Comparison of ENCODE assay signal across 1 cellular context in the genomic region with DNA sequence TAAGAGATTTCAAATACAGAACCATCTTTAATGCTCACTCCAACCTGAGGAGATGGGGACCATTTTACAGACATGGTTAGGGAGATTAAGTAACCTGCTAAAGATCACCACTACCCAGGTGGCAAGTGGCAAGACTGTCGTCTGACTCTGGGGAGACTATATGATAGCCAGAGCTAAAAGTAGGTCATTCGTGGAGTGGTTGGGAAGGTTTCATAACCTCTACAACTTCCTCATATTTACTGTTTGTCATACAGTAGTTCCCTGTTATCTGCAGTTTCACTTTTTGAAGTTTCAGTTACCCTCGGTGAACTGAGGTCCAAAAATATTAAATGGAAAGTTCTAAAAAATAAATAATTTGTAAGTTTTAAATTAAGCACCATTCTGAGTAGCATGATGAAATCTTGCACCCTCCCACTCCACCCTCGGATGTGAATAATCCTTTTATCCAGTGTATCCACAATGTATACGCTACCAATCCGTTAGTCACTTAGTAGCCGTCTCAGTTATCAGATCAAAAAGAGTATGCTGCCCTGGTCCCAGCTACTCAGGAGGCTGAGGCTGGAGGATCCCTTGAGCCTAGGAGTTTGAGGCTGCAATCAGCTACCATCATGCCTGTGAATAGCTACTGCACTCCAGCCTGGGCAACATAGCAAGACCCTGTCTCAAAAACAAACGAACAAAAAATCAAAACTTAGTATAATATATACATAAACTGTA.
TF ChIP-seq lines count a peak whose summit lies in the region.

No MANE protein-coding gene starts in this region.

TF ChIP-seq in HepG2, 621 proteins besides CTCF, POLR2A, EP300 and RAD21:
- TF ChIP-seq MAZ (IDR thresholded peaks at IDR 0.05; ENCODE audit: borderline replicate concordance, low read depth, low read length) (no peak), MAZ (CRISPR knock-in tag; IDR thresholded peaks at IDR 0.05; ENCODE audit: low read depth) (no peak), ZNF331 (CRISPR knock-in tag; IDR thresholded peaks at IDR 0.05) (no peak), NR2F6 (IDR thresholded peaks at IDR 0.05) (no peak), NR2F6 (CRISPR knock-in tag; IDR thresholded peaks at IDR 0.05) (no peak), NFRKB (IDR thresholded peaks at IDR 0.05) (no peak), ZNF510 (CRISPR knock-in tag; IDR thresholded peaks at IDR 0.05; ENCODE audit: low read depth) (no peak), DR1 (CRISPR knock-in tag; IDR thresholded peaks at IDR 0.05) (no peak), ZNF841 (CRISPR knock-in tag; IDR thresholded peaks at IDR 0.05; ENCODE audit: borderline replicate concordance) (no peak), NFIC (IDR thresholded peaks at IDR 0.05; ENCODE audit: low read length) (no peak), AKAP8 (CRISPR knock-in tag; IDR thresholded peaks at IDR 0.05) (no peak), ARNT2 (CRISPR knock-in tag; IDR thresholded peaks at IDR 0.05; ENCODE audit: low read depth) (no peak), AGO2 (optimal IDR thresholded peaks at IDR 0.05; ENCODE audit: low read depth, low read length) (no peak)
- TF ChIP-seq, protein P1, sequence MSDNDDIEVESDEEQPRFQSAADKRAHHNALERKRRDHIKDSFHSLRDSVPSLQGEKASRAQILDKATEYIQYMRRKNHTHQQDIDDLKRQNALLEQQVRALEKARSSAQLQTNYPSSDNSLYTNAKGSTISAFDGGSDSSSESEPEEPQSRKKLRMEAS (IDR thresholded peaks at IDR 0.05) = no peak
- TF ChIP-seq, protein P2, sequence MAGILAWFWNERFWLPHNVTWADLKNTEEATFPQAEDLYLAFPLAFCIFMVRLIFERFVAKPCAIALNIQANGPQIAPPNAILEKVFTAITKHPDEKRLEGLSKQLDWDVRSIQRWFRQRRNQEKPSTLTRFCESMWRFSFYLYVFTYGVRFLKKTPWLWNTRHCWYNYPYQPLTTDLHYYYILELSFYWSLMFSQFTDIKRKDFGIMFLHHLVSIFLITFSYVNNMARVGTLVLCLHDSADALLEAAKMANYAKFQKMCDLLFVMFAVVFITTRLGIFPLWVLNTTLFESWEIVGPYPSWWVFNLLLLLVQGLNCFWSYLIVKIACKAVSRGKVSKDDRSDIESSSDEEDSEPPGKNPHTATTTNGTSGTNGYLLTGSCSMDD (CRISPR knock-in tag; IDR thresholded peaks at IDR 0.05) = no peak
